In the genomic region with DNA sequence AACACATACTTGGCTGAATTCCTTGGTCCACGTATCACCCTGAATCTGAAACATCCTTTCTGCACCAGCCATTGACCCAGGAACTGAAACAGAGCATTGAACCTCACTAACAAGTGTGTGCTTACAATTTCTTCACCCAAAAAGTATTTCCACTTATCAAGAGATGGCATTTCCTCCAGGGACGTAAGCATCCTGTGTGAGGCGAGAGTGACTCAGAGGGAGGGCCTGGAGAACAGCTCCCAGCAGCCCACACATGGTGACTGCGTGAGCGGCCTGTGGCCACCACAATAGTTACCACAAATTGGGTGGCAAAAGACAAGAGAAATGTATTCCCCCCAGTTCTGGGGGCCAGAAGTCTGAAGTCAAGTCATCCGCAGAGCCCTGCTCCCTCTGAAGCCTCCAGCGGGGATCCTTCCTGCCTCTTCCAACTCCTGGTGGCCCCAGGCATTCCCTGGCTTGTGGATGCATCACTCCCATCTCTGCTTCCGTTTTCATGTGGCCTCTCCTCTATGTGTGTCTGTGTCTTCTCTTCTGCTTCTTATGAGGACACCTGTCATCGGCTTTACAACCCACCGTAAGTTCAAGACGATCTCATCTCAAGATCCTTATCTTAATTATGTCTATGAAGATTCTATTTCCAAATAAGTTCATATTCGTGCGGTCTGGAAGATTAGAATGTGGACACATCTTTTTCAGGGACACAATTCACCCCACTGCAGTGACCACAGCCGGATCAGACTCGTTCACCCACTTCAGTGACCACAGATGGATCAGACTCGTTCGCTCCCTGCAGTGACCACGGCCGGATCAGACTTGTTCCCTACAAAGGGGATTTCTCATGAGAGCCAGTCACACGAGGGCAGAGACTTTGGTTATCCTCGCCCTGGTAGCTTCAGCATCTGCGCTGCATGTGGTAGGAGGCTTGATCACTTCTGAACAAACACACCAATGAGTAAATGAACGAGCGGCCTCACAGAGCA, we compare ENCODE assay signal across 12 cellular contexts.
DNase-seq lines count a peak whose midpoint lies in the region; ATAC-seq, FAIRE-seq and TF ChIP-seq lines count a peak whose summit lies in the region.
"Had no signal": no experiment of that assay in that cellular context is flagged by ENCODE, and none has a peak within 500 bp of the region (broad histone marks: within the 10 kb centered on the region; RNA-seq: fewer than 3 reads in every experiment).

No MANE protein-coding gene starts in this region.

- peaks cover 15 to 57% of the 10 kb centered on the region in 2 donors for H3K27me3 Mint-ChIP-seq in effector memory CD8-positive, alpha-beta T cell
- H3K27me3 Mint-ChIP-seq in Calu3 (ENCODE audit: unreplicated experiment) = peaks cover 69% of the 10 kb centered on the region
- H3K27me3 Mint-ChIP-seq in activated T-helper 2 cell treated with anti-CD3 and anti-CD28 coated beads, Interferon-gamma antibody, Interleukin-2, Interleukin-4, amounts not matched to agents 10 μg/mL and 5 μg/mL and 100 μg/mL, durations not matched to agents 14 hours and 24 hours and 36 hours (ENCODE audit: low read depth) = no peaks in the 10 kb centered on the region

- no peaks in the 10 kb centered on the region for H3K4me1 Mint-ChIP-seq in effector memory CD8-positive, alpha-beta T cell (ENCODE audit: low read depth in 2 of 2)
- no peaks in the 10 kb centered on the region for H3K4me1 Mint-ChIP-seq in Calu3 (ENCODE audit: low read depth, unreplicated experiment)
- peaks cover 3% of the 10 kb centered on the region for H3K4me1 Mint-ChIP-seq in activated T-helper 2 cell treated with anti-CD3 and anti-CD28 coated beads, Interferon-gamma antibody, Interleukin-2, Interleukin-4, amounts not matched to agents 10 μg/mL and 5 μg/mL and 100 μg/mL, durations not matched to agents 14 hours and 24 hours and 36 hours (ENCODE audit: low read depth)

- peak; percentile 96 for DNase-seq in A172 (ENCODE audit: low spot score)
- peak; percentile 88 for DNase-seq in GM04504 (ENCODE audit: low read depth)
- peak; percentile 88 to 90 for DNase-seq in SW 1271 (lab: John Stamatoyannopoulos, UW)
- peak; percentile 97 for DNase-seq in fibroblast of the aortic adventitia (ENCODE audit: low read depth)
- DNase-seq in effector memory CD8-positive, alpha-beta T cell = no peak
- DNase-seq in small intestine = no peak
- no peak for DNase-seq in Calu3
- no peak for DNase-seq in activated T-helper 2 cell treated with anti-CD3 and anti-CD28 coated beads, Interferon-gamma antibody, Interleukin-2, Interleukin-4, amounts not matched to agents 10 μg/mL and 5 μg/mL and 100 μg/mL, durations not matched to agents 14 hours and 24 hours and 36 hours (ENCODE audit: low spot score)
- DNase-seq: activated CD8-positive, alpha-beta memory T cell treated with anti-CD3 and anti-CD28 coated beads, Interleukin-2, amount 50 U/mL, for 48 hours; NCI-H187 treated with DMSO at 0.1 percent for 48 hours had no signal

- H3K4me3 Mint-ChIP-seq in effector memory CD8-positive, alpha-beta T cell = no peak overlapping the region
- no peak overlapping the region for H3K4me3 Mint-ChIP-seq in Calu3 (ENCODE audit: low read depth, unreplicated experiment)
- no peak overlapping the region for H3K4me3 Mint-ChIP-seq in activated T-helper 2 cell treated with anti-CD3 and anti-CD28 coated beads, Interferon-gamma antibody, Interleukin-2, Interleukin-4, amounts not matched to agents 10 μg/mL and 5 μg/mL and 100 μg/mL, durations not matched to agents 14 hours and 24 hours and 36 hours (ENCODE audit: low read depth)

- H3K4me1 ChIP-seq in small intestine (ENCODE audit: control insufficient read depth in 2 of 2, insufficient read depth in 1 of 2, low read depth in 1 of 2, low read length in 1 of 2) = no peaks in the 10 kb centered on the region
- H3K4me1 ChIP-seq: prostate gland had no signal

- WGBS in small intestine, 3 donors = 76 to 83% (median 79%) methylated on average over 24 of the region's 24 CpGs

- H3K27ac Mint-ChIP-seq in effector memory CD8-positive, alpha-beta T cell = no peak overlapping the region
- H3K27ac Mint-ChIP-seq in Calu3 (ENCODE audit: unreplicated experiment) = no peak overlapping the region
- no peak overlapping the region for H3K27ac Mint-ChIP-seq in activated T-helper 2 cell treated with anti-CD3 and anti-CD28 coated beads, Interferon-gamma antibody, Interleukin-2, Interleukin-4, amounts not matched to agents 10 μg/mL and 5 μg/mL and 100 μg/mL, durations not matched to agents 14 hours and 24 hours and 36 hours

- BruUV-seq in Calu3 (replicated peaks; lab: Mats Ljungman, UMichigan) = no TSS peak

- no peak for ATAC-seq in effector memory CD8-positive, alpha-beta T cell (replicated peaks)

- intact Hi-C loops in Calu3 (cut with micrococcal nuclease; ENCODE audit: unreplicated experiment) = no loop called here
- intact Hi-C loops in activated T-helper 2 cell treated with anti-CD3 and anti-CD28 coated beads, Interferon-gamma antibody, Interleukin-2, Interleukin-4, amounts not matched to agents 10 μg/mL and 5 μg/mL and 100 μg/mL, durations not matched to agents 14 hours and 24 hours and 36 hours (cut with micrococcal nuclease) = no loop called here

- TF ChIP-seq CTCF in fibroblast of the aortic adventitia (IDR thresholded peaks at IDR 0.05; ENCODE audit: insufficient read depth, low read length) (no peak), Calu3 (IDR thresholded peaks at IDR 0.05; ENCODE audit: unreplicated experiment) (no peak)

- no peaks in the 10 kb centered on the region for H3K9me3 Mint-ChIP-seq in effector memory CD8-positive, alpha-beta T cell
- no peaks in the 10 kb centered on the region for H3K9me3 Mint-ChIP-seq in Calu3 (ENCODE audit: low read depth, unreplicated experiment)
- H3K9me3 Mint-ChIP-seq in activated T-helper 2 cell treated with anti-CD3 and anti-CD28 coated beads, Interferon-gamma antibody, Interleukin-2, Interleukin-4, amounts not matched to agents 10 μg/mL and 5 μg/mL and 100 μg/mL, durations not matched to agents 14 hours and 24 hours and 36 hours = no peaks in the 10 kb centered on the region

- H3K36me3 ChIP-seq in small intestine (ENCODE audit: control insufficient read depth in 2 of 2, insufficient read depth in 2 of 2, low read length in 2 of 2) = no peaks in the 10 kb centered on the region
- H3K36me3 ChIP-seq: prostate gland had no signal

- H3K27ac ChIP-seq in small intestine (ENCODE audit: low read depth in 1 of 2, low read length in 1 of 2) = peak overlapping the region in 1 of 2 donors; percentile 78
- H3K27ac ChIP-seq: prostate gland had no signal

- H3K36me3 Mint-ChIP-seq in effector memory CD8-positive, alpha-beta T cell (ENCODE audit: insufficient read depth) = no peaks in the 10 kb centered on the region
- no peaks in the 10 kb centered on the region for H3K36me3 Mint-ChIP-seq in Calu3 (ENCODE audit: insufficient read depth, unreplicated experiment)
- no peaks in the 10 kb centered on the region for H3K36me3 Mint-ChIP-seq in activated T-helper 2 cell treated with anti-CD3 and anti-CD28 coated beads, Interferon-gamma antibody, Interleukin-2, Interleukin-4, amounts not matched to agents 10 μg/mL and 5 μg/mL and 100 μg/mL, durations not matched to agents 14 hours and 24 hours and 36 hours (ENCODE audit: low read depth)

- FAIRE-seq in small intestine (lab: Jason Lieb, UNC) = no peak
- FAIRE-seq: colon had no signal

- no peak overlapping the region for H3K4me3 ChIP-seq in fibroblast of the aortic adventitia (ENCODE audit: low read depth, low read length)
- H3K4me3 ChIP-seq in small intestine (ENCODE audit: low read depth in 1 of 2, low read length in 2 of 2) = no peak overlapping the region
- H3K4me3 ChIP-seq: prostate gland had no signal

- H3K9me3 ChIP-seq in small intestine (ENCODE audit: control insufficient read depth, low read depth) = no peaks in the 10 kb centered on the region
- H3K9me3 ChIP-seq: prostate gland had no signal

- CTCF ChIA-PET in Calu3 (lab: Charles Lee) = interaction anchor here (1.1 kb wide), 1 partner anchor 8 kb away, joined by 5 read pairs; no protein-coding TSS in a partner anchor

- no peaks in the 10 kb centered on the region for H3K27me3 ChIP-seq in small intestine (ENCODE audit: control insufficient read depth in 2 of 2, insufficient read depth in 2 of 2, low read length in 2 of 2)

Comparison
In these comparisons a context has a peak if more than half of its experiments do, and no peak if none do; other contexts are left out.
1. DNase-seq: peak in A172 (single experiment), GM04504 (single experiment), SW 1271 (2 of 2) and fibroblast of the aortic adventitia (single experiment); none in effector memory CD8-positive, alpha-beta T cell (0 of 3), small intestine (single experiment), Calu3 (single experiment) and activated T-helper 2 cell treated with anti-CD3 and anti-CD28 coated beads, Interferon-gamma antibody, Interleukin-2, Interleukin-4, amounts not matched to agents 10 μg/mL and 5 μg/mL and 100 μg/mL, durations not matched to agents 14 hours and 24 hours and 36 hours (single experiment).